Comparison of ENCODE assay signal across 28 cellular contexts in the genomic region with DNA sequence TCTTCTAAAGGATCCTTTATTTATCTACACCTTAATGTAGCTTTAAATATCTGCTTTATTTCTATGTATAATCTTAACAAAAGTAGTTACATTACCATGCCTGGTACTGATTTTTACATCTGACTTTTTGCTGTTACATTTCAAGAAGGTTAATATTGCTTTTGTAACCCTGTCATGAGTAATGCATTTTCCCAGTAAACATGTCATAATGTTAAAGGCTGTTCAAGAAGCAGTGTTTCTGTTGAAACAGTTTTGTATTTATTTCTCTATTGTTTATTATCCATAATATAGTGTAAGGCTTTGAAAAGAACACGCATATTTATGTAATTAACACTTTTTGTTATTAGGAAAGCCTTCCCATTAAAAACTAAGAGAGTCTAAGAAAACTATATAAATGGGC.
"Had no signal": no experiment of that assay in that cellular context is flagged by ENCODE, and none has a peak within 500 bp of the region (broad histone marks: within the 10 kb centered on the region; RNA-seq: fewer than 3 reads in every experiment).

No MANE protein-coding gene starts in this region.

- H3K27me3 ChIP-seq: adrenal gland, ascending aorta, brain microvascular endothelial cell, esophagus squamous epithelium, gastrocnemius medialis, hepatocyte, right atrium auricular region, testis had no signal

- H3K36me3 ChIP-seq: adrenal gland, ascending aorta, brain microvascular endothelial cell, esophagus squamous epithelium, gastrocnemius medialis, right atrium auricular region had no signal

- ATAC-seq: gastrocnemius medialis; left cardiac atrium; left ventricle myocardium superior; stimulated activated naive B cell treated with anti-CD40 and anti-IgM and Interleukin-4, amounts not matched to agents 10 μg/mL and 1 μg/mL and 100 μg/mL, for 72 hours had no signal

- H3K4me1 ChIP-seq: adrenal gland, ascending aorta, esophagus squamous epithelium, right atrium auricular region, testis had no signal

- DNase-seq: activated CD4-positive, alpha-beta T cell treated with anti-CD3 and anti-CD28 coated beads for 4 hours; activated CD4-positive, alpha-beta T cell treated with anti-CD3 and anti-CD28 coated beads, Interleukin-2, amount 50 U/mL, for 4 hours; activated CD8-positive, alpha-beta memory T cell treated with anti-CD3 and anti-CD28 coated beads for 24 hours; activated effector memory CD4-positive, alpha-beta T cell treated with Interleukin-2 at 50 U/mL for 16 hours; activated naive CD4-positive, alpha-beta T cell treated with Interleukin-2 at 50 U/mL for 16 hours; activated naive CD8-positive, alpha-beta T cell treated with anti-CD3 and anti-CD28 coated beads for 36 hours; adrenal gland; brain microvascular endothelial cell; effector CD4-positive, alpha-beta T cell; esophagus squamous epithelium; gastrocnemius medialis; islet precursor cell; left cardiac atrium; left ventricle myocardium superior; naive B cell; nephron progenitor cell; stimulated activated CD4-positive, alpha-beta T cell treated with anti-CD3 and anti-CD28 coated beads, Interleukin-1b, Interleukin-23, amount 100 ng/mL, for 48 hours; stimulated activated naive B cell treated with anti-CD40 and anti-IgM and Interleukin-4, amounts not matched to agents 10 μg/mL and 1 μg/mL and 100 μg/mL, for 72 hours; SW 1271; T-helper 9 cell; testis; trophoblast cell had no signal

- H2AFZ ChIP-seq: hepatocyte had no signal

- H3K9me3 ChIP-seq: adrenal gland, ascending aorta, esophagus squamous epithelium, gastrocnemius medialis, right atrium auricular region, testis had no signal

- H3K4me3 ChIP-seq: adrenal gland, ascending aorta, esophagus squamous epithelium, gastrocnemius medialis, hepatocyte, right atrium auricular region, smooth muscle cell, testis had no signal

- H3K27ac ChIP-seq: adrenal gland, ascending aorta, brain microvascular endothelial cell, epithelial cell of prostate, esophagus squamous epithelium, gastrocnemius medialis, hepatocyte, right atrium auricular region, testis, VCaP had no signal
